ENCODE assay signal across 10 cellular contexts in genomic region chrX:101417190-101417589, GRCh38. TPM values are rescaled to one million over a fixed set of nuclear protein-coding genes. Genes with fewer than 3 reads are reported as not detected.
DNase-seq lines count a peak whose midpoint lies in the region; ATAC-seq and TF ChIP-seq lines count a peak whose summit lies in the region.
"Had no signal": no experiment of that assay in that cellular context is flagged by ENCODE, and none has a peak within 500 bp of the region (broad histone marks: within the 10 kb centered on the region; RNA-seq: fewer than 3 reads in every experiment).

No MANE protein-coding gene starts in this region.

- peak overlapping the region; percentile 89 to 96 (median 94) for H3K4me3 Mint-ChIP-seq in nephron

- peak overlapping the region; percentile 91 to 95 for H3K27ac ChIP-seq in right atrium auricular region
- peak overlapping the region; percentile 95 for H3K27ac ChIP-seq in cingulate gyrus (ENCODE audit: low read depth, low read length)

- no peak overlapping the region for H3K4me3 ChIP-seq in right atrium auricular region

- H3K4me1 ChIP-seq in right atrium auricular region, result peaks cover 0 to 11% of the 10 kb centered on the region in 2 donors

- no peaks in the 10 kb centered on the region for H3K9me3 ChIP-seq in right atrium auricular region
- H3K9me3 ChIP-seq: BLaER1 treated with 17β-estradiol and CSF1 and Interleukin-3, amounts not matched to agents 10 nM and 100 nM had no signal

- DNase-seq in right atrium auricular region (ENCODE audit: low spot score) (no peak), Right ventricle myocardium superior (no peak), NCI-H82 (lab: John Stamatoyannopoulos, UW) (no peak), HT-29 (ENCODE audit: low spot score) (no peak), islet precursor cell (no peak), AG20443 (ENCODE audit: low spot score) (no peak)
- DNase-seq: cerebellar nuclear complex had no signal

- no peak for TF ChIP-seq CTCF in right atrium auricular region (IDR thresholded peaks at IDR 0.05)
- no peak for TF ChIP-seq CTCF in nephron (IDR thresholded peaks at IDR 0.05; ENCODE audit: unreplicated experiment in 3 of 3)

- H3K9me3 Mint-ChIP-seq in nephron, result no peaks in the 10 kb centered on the region

- intact Hi-C loops in Right ventricle myocardium superior (cut with DNase I), result no loop called here

- no peak for ATAC-seq in Right ventricle myocardium superior (ENCODE audit: poor library complexity)

- peaks cover 34% of the 10 kb centered on the region for H3K4me1 Mint-ChIP-seq in nephron

- H3K27me3 ChIP-seq in right atrium auricular region, result no peaks in the 10 kb centered on the region

- no peaks in the 10 kb centered on the region for H3K27me3 Mint-ChIP-seq in nephron (ENCODE audit: low read depth)

- H3K36me3 ChIP-seq in right atrium auricular region, result peaks cover 4% of the 10 kb centered on the region

- peak overlapping the region; percentile 96 to 99 (median 99) for H3K27ac Mint-ChIP-seq in nephron

- peaks cover 24% of the 10 kb centered on the region for H3K36me3 Mint-ChIP-seq in nephron (ENCODE audit: low read depth)

RNA-seq across cellular contexts. Expression of gene HNRNPH2, which starts 9.2 kb away (rescaled TPM):
- total RNA-seq in right atrium auricular region, result 10 to 100 TPM; 40.5 to 48.5 TPM
- 46.9 TPM for total RNA-seq in Right ventricle myocardium superior
- 47.7 and 51.5 TPM in 2 replicates for total RNA-seq in HT-29 (2014; rRNA removed; shearing (Covaris generic))

RNA-seq across cellular contexts. Expression of gene GLA, which starts 9.5 kb away (rescaled TPM):
- total RNA-seq in right atrium auricular region (10 to 100 TPM in 1 of 2 donors, 1 to 10 TPM in 1; 9.7 to 11.8 TPM), Right ventricle myocardium superior (9.1 TPM)
- total RNA-seq in HT-29 (2014; rRNA removed; shearing (Covaris generic)), result 53.8 and 54.9 TPM in 2 replicates

RNA-seq across cellular contexts. Expression of gene RPL36A, which starts 26.4 kb away (rescaled TPM):
- 1,000 to 10,000 TPM in 1 of 2 donors, 100 to 1,000 TPM in 1; 495 to 1,021 TPM for total RNA-seq in right atrium auricular region
- 72.0 TPM for total RNA-seq in Right ventricle myocardium superior
- 658 and 887 TPM in 2 replicates for total RNA-seq in HT-29 (2014; rRNA removed; shearing (Covaris generic))

RNA-seq across cellular contexts. Expression of gene BTK, which starts 31.2 kb away (rescaled TPM):
- total RNA-seq in right atrium auricular region, result 1 to 10 TPM; 2.1 to 2.4 TPM
- 1.8 TPM for total RNA-seq in Right ventricle myocardium superior
- not detected in 2 replicates for total RNA-seq in HT-29 (2014; rRNA removed; shearing (Covaris generic))
